Comparison of ENCODE assay signal across 24 cellular contexts in the genomic region with DNA sequence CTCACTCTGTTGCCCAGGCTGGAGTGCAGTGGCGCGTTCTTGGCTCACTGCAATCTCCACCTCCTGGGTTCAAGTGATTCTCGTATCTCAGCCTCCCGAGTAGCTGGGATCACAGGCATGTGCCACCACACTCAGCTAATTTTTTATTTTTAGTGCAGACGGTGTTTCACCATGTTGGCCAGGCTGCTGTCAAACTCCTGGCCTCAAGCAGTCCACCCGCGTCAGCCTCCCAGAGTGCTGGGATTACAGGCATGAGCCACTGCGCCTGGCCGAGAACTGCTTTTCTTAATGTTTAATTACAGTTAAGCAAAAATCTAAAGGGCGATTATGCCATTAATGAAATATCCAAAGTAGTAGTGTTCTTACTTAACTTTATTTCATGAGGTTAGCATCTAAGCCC. TPM values are rescaled to one million over a fixed set of nuclear protein-coding genes. Genes with fewer than 3 reads are reported as not detected.
A peak's percentile ranks its signal among the peaks of the same experiment; 100 is the strongest.
DNase-seq lines count a peak whose midpoint lies in the region; ATAC-seq and TF ChIP-seq lines count a peak whose summit lies in the region.
"Had no signal": no experiment of that assay in that cellular context is flagged by ENCODE, and none has a peak within 500 bp of the region (broad histone marks: within the 10 kb centered on the region; RNA-seq: fewer than 3 reads in every experiment).

No MANE protein-coding gene starts in this region.

- H3K27me3 ChIP-seq in heart right ventricle (no peaks in the 10 kb centered on the region), right atrium auricular region (no peaks in the 10 kb centered on the region)
- H3K27me3 ChIP-seq: BE2C, BLaER1 had no signal

- peaks cover 26% of the 10 kb centered on the region for H3K4me1 Mint-ChIP-seq in activated T-cell treated with anti-CD3 and anti-CD28 coated beads, Interleukin-2, amount 50 U/mL, for 24 hours (ENCODE audit: low read depth)
- peaks cover 7% of the 10 kb centered on the region for H3K4me1 Mint-ChIP-seq in activated T-cell treated with anti-CD3 and anti-CD28 coated beads, Interleukin-2, amount 50 U/mL, for 4 hours (ENCODE audit: low read depth)
- peaks cover 4% of the 10 kb centered on the region for H3K4me1 Mint-ChIP-seq in stimulated activated naive CD8-positive, alpha-beta T cell treated with anti-CD3 and anti-CD28 coated beads, Interleukin-15, Interleukin-2, amounts not matched to agents 100 ng/mL and 50 ng/mL, for 24 hours (ENCODE audit: low read depth)
- H3K4me1 Mint-ChIP-seq: CD14-positive monocyte had no signal

- intact Hi-C loops in heart right ventricle (cut with DNase I), result no loop called here

- no peaks in the 10 kb centered on the region for H3K9me3 Mint-ChIP-seq in activated T-cell treated with anti-CD3 and anti-CD28 coated beads, Interleukin-2, amount 50 U/mL, for 24 hours
- H3K9me3 Mint-ChIP-seq in activated T-cell treated with anti-CD3 and anti-CD28 coated beads, Interleukin-2, amount 50 U/mL, for 4 hours, result no peaks in the 10 kb centered on the region
- H3K9me3 Mint-ChIP-seq in stimulated activated naive CD8-positive, alpha-beta T cell treated with anti-CD3 and anti-CD28 coated beads, Interleukin-15, Interleukin-2, amounts not matched to agents 100 ng/mL and 50 ng/mL, for 24 hours, result no peaks in the 10 kb centered on the region
- H3K9me3 Mint-ChIP-seq: CD14-positive monocyte; CD4-positive, alpha-beta memory T cell; CD4-positive, CD25-positive, alpha-beta regulatory T cell; CD8-positive, alpha-beta memory T cell had no signal

- TF ChIP-seq CTCF in heart right ventricle (IDR thresholded peaks at IDR 0.05) (no peak), right atrium auricular region (IDR thresholded peaks at IDR 0.05) (no peak)

- H3K4me1 ChIP-seq in heart right ventricle (peaks cover 0 to 22% (median 4%) of the 10 kb centered on the region in 9 donors), right atrium auricular region (no peaks in the 10 kb centered on the region)
- H3K4me1 ChIP-seq: BE2C, BLaER1 had no signal

- H3K27me3 Mint-ChIP-seq in activated T-cell treated with anti-CD3 and anti-CD28 coated beads, Interleukin-2, amount 50 U/mL, for 24 hours, result no peaks in the 10 kb centered on the region
- no peaks in the 10 kb centered on the region for H3K27me3 Mint-ChIP-seq in activated T-cell treated with anti-CD3 and anti-CD28 coated beads, Interleukin-2, amount 50 U/mL, for 4 hours (ENCODE audit: low read depth)
- H3K27me3 Mint-ChIP-seq in stimulated activated naive CD8-positive, alpha-beta T cell treated with anti-CD3 and anti-CD28 coated beads, Interleukin-15, Interleukin-2, amounts not matched to agents 100 ng/mL and 50 ng/mL, for 24 hours, result no peaks in the 10 kb centered on the region
- H3K27me3 Mint-ChIP-seq: CD4-positive, alpha-beta memory T cell; CD4-positive, CD25-positive, alpha-beta regulatory T cell; CD8-positive, alpha-beta memory T cell had no signal

- H3K27ac Mint-ChIP-seq in activated T-cell treated with anti-CD3 and anti-CD28 coated beads, Interleukin-2, amount 50 U/mL, for 24 hours, result peak overlapping the region; percentile 22
- H3K27ac Mint-ChIP-seq in stimulated activated naive CD8-positive, alpha-beta T cell treated with anti-CD3 and anti-CD28 coated beads, Interleukin-15, Interleukin-2, amounts not matched to agents 100 ng/mL and 50 ng/mL, for 24 hours, result peak overlapping the region; percentile 40
- H3K27ac Mint-ChIP-seq: CD14-positive monocyte; CD4-positive, alpha-beta memory T cell; CD4-positive, CD25-positive, alpha-beta regulatory T cell had no signal

- no peaks in the 10 kb centered on the region for H3K9me3 ChIP-seq in heart right ventricle
- no peaks in the 10 kb centered on the region for H3K9me3 ChIP-seq in right atrium auricular region
- H3K9me3 ChIP-seq: BE2C, BLaER1 had no signal

- H3K27ac ChIP-seq in heart right ventricle (no peak overlapping the region), right atrium auricular region (no peak overlapping the region)
- H3K27ac ChIP-seq: BLaER1 had no signal

- ATAC-seq in activated T-cell treated with anti-CD3 and anti-CD28 coated beads, Interleukin-2, amount 50 U/mL, for 4 hours, result no peak
- ATAC-seq in heart right ventricle, result peak in 4 of 8 donors; percentile 20 to 76 (median 48)
- ATAC-seq in stimulated activated naive CD8-positive, alpha-beta T cell treated with anti-CD3 and anti-CD28 coated beads, Interleukin-15, Interleukin-2, amounts not matched to agents 100 U/mL and 50 U/mL, for 24 hours, result no peak
- ATAC-seq: GM12878 had no signal

- 82 to 84% methylated on average over 10 of the region's 10 CpGs for WGBS in heart right ventricle, 2 donors

- H3K4me3 ChIP-seq in heart right ventricle (no peak overlapping the region), right atrium auricular region (no peak overlapping the region)
- H3K4me3 ChIP-seq: BLaER1, GM12878 had no signal

- peaks cover 0 to 100% (median 64%) of the 10 kb centered on the region in 9 donors for H3K36me3 ChIP-seq in heart right ventricle
- H3K36me3 ChIP-seq in right atrium auricular region, result peaks cover 67% of the 10 kb centered on the region

- H3K36me3 Mint-ChIP-seq in activated T-cell treated with anti-CD3 and anti-CD28 coated beads, Interleukin-2, amount 50 U/mL, for 24 hours (ENCODE audit: low read depth), result peaks cover 97% of the 10 kb centered on the region
- H3K36me3 Mint-ChIP-seq in activated T-cell treated with anti-CD3 and anti-CD28 coated beads, Interleukin-2, amount 50 U/mL, for 4 hours (ENCODE audit: insufficient read depth), result peaks cover 33% of the 10 kb centered on the region
- H3K36me3 Mint-ChIP-seq in stimulated activated naive CD8-positive, alpha-beta T cell treated with anti-CD3 and anti-CD28 coated beads, Interleukin-15, Interleukin-2, amounts not matched to agents 100 ng/mL and 50 ng/mL, for 24 hours (ENCODE audit: low read depth), result peaks cover 77% of the 10 kb centered on the region

- DNase-seq in activated T-cell treated with anti-CD3 and anti-CD28 coated beads, Interleukin-2, amount 50 U/mL, for 24 hours, result no peak
- no peak for DNase-seq in activated T-cell treated with anti-CD3 and anti-CD28 coated beads, Interleukin-2, amount 50 U/mL, for 4 hours
- peak; percentile 8 to 19 for DNase-seq in heart right ventricle
- no peak for DNase-seq in right atrium auricular region (ENCODE audit: low spot score)
- DNase-seq in stimulated activated naive CD8-positive, alpha-beta T cell treated with anti-CD3 and anti-CD28 coated beads, Interleukin-15, Interleukin-2, amounts not matched to agents 100 U/mL and 50 U/mL, for 24 hours, result no peak
- DNase-seq: 8988T; ACHN; BE2C; C1 segment of cervical spinal cord; CD4-positive, alpha-beta memory T cell; CD4-positive, CD25-positive, alpha-beta regulatory T cell; CD8-positive, alpha-beta memory T cell; COR-L47; DMS 273 treated with DMSO at 0.1 percent for 48 hours; DMS153; DMS53; DMS79; DND-41; EL; GDM1 had no signal

- no peak overlapping the region for H3K4me3 Mint-ChIP-seq in activated T-cell treated with anti-CD3 and anti-CD28 coated beads, Interleukin-2, amount 50 U/mL, for 24 hours
- no peak overlapping the region for H3K4me3 Mint-ChIP-seq in activated T-cell treated with anti-CD3 and anti-CD28 coated beads, Interleukin-2, amount 50 U/mL, for 4 hours
- no peak overlapping the region for H3K4me3 Mint-ChIP-seq in stimulated activated naive CD8-positive, alpha-beta T cell treated with anti-CD3 and anti-CD28 coated beads, Interleukin-15, Interleukin-2, amounts not matched to agents 100 ng/mL and 50 ng/mL, for 24 hours
- H3K4me3 Mint-ChIP-seq: CD14-positive monocyte; CD4-positive, alpha-beta memory T cell; CD4-positive, CD25-positive, alpha-beta regulatory T cell; CD8-positive, alpha-beta memory T cell had no signal

RNA-seq across cellular contexts. Expression of a gene that starts 13.6 kb away (rescaled TPM):
- 10 to 100 TPM; 27.5 to 33.6 (median 30.2) TPM for total RNA-seq in activated T-cell treated with anti-CD3 and anti-CD28 coated beads, Interleukin-2, amount 50 U/mL, for 4 hours
- 10 to 100 TPM; 10.6 to 16.9 (median 12.7) TPM for total RNA-seq in heart right ventricle
- 10 to 100 TPM in 1 of 2 donors, 1 to 10 TPM in 1; 8.4 to 15.6 TPM for polyA plus RNA-seq in heart right ventricle
- total RNA-seq in right atrium auricular region, result 10 to 100 TPM in 1 of 2 donors, 1 to 10 TPM in 1; 8.3 to 10.7 TPM

Comparison
In these comparisons a context has a peak if more than half of its experiments do, and no peak if none do; other contexts are left out.
1. DNase-seq: peak in heart right ventricle (2 of 2); none in activated T-cell treated with anti-CD3 and anti-CD28 coated beads, Interleukin-2, amount 50 U/mL, for 24 hours (single experiment), activated T-cell treated with anti-CD3 and anti-CD28 coated beads, Interleukin-2, amount 50 U/mL, for 4 hours (single experiment), right atrium auricular region (single experiment) and stimulated activated naive CD8-positive, alpha-beta T cell treated with anti-CD3 and anti-CD28 coated beads, Interleukin-15, Interleukin-2, amounts not matched to agents 100 U/mL and 50 U/mL, for 24 hours (single experiment).